ENCODE assay signal across 27 cellular contexts in genomic region chr4:74663631-74664030, GRCh38.
"Had no signal": no experiment of that assay in that cellular context is flagged by ENCODE, and none has a peak within 500 bp of the region (broad histone marks: within the 10 kb centered on the region; RNA-seq: fewer than 3 reads in every experiment).

No MANE protein-coding gene starts in this region.

- H3K36me3 ChIP-seq: ascending aorta, cardiac muscle cell, SJCRH30 had no signal

- H3K27me3 Mint-ChIP-seq: activated CD4-positive, alpha-beta T cell treated with anti-CD3 and anti-CD28 coated beads, Interleukin-2, amount 10 ng/mL, durations not matched to agents 7 days and 5 days; activated T-cell treated with anti-CD3 and anti-CD28 coated beads, Interleukin-2, amount 50 U/mL, for 24 hours had no signal

- H3K4me3 Mint-ChIP-seq: activated CD4-positive, alpha-beta T cell treated with anti-CD3 and anti-CD28 coated beads for 36 hours; activated CD4-positive, alpha-beta T cell treated with anti-CD3 and anti-CD28 coated beads, Interleukin-2, amount 10 ng/mL, durations not matched to agents 7 days and 5 days; activated CD8-positive, alpha-beta T cell treated with anti-CD3 and anti-CD28 coated beads, Interleukin-2, amount 10 ng/mL, durations not matched to agents 7 days and 5 days; activated naive CD4-positive, alpha-beta T cell treated with anti-CD3 and anti-CD28 coated beads, Interleukin-2, amount 50 U/mL, for 24 hours; activated naive CD8-positive, alpha-beta T cell treated with anti-CD3 and anti-CD28 coated beads, Interleukin-2, amount 10 ng/mL, durations not matched to agents 7 days and 5 days; activated T-cell treated with anti-CD3 and anti-CD28 coated beads, Interleukin-2, amount 50 U/mL, for 24 hours; T-helper 2 cell treated with Interferon-gamma antibody and Interleukin-4, amounts not matched to agents 5 μg/mL and 100 μg/mL, for 36 hours had no signal

- ATAC-seq: activated CD4-positive, alpha-beta T cell treated with anti-CD3 and anti-CD28 coated beads for 36 hours; activated CD4-positive, CD25-positive, alpha-beta regulatory T cell treated with anti-CD3 and anti-CD28 coated beads, Interleukin-2, amount 50 U/mL, for 24 hours; activated CD8-positive, alpha-beta T cell treated with anti-CD3 and anti-CD28 coated beads, Interleukin-2, amount 10 ng/mL, durations not matched to agents 7 days and 5 days; Panc1 had no signal

- H3K27ac ChIP-seq: ascending aorta, cardiac muscle cell, SJCRH30, SK-N-MC had no signal

- H3K27ac Mint-ChIP-seq: activated CD4-positive, alpha-beta T cell treated with anti-CD3 and anti-CD28 coated beads for 36 hours; activated CD4-positive, alpha-beta T cell treated with anti-CD3 and anti-CD28 coated beads, Interleukin-2, amount 10 ng/mL, durations not matched to agents 7 days and 5 days; activated CD8-positive, alpha-beta T cell treated with anti-CD3 and anti-CD28 coated beads, Interleukin-2, amount 10 ng/mL, durations not matched to agents 7 days and 5 days; activated naive CD4-positive, alpha-beta T cell treated with anti-CD3 and anti-CD28 coated beads, Interleukin-2, amount 50 U/mL, for 24 hours; activated naive CD8-positive, alpha-beta T cell treated with anti-CD3 and anti-CD28 coated beads, Interleukin-2, amount 10 ng/mL, durations not matched to agents 7 days and 5 days; activated T-cell treated with anti-CD3 and anti-CD28 coated beads, Interleukin-2, amount 50 U/mL, for 24 hours; activated T-helper 2 cell treated with anti-CD3 and anti-CD28 coated beads, Interferon-gamma antibody, Interleukin-2, Interleukin-4, amounts not matched to agents 10 μg/mL and 5 μg/mL and 100 μg/mL, durations not matched to agents 14 hours and 24 hours and 36 hours; T-helper 2 cell treated with Interferon-gamma antibody and Interleukin-4, amounts not matched to agents 5 μg/mL and 100 μg/mL, for 36 hours had no signal

- H3K9me3 ChIP-seq: ascending aorta, SJCRH30 had no signal

- H3K9me3 Mint-ChIP-seq: activated CD4-positive, alpha-beta T cell treated with anti-CD3 and anti-CD28 coated beads, Interleukin-2, amount 10 ng/mL, durations not matched to agents 7 days and 5 days; activated naive CD4-positive, alpha-beta T cell treated with anti-CD3 and anti-CD28 coated beads, Interleukin-2, amount 50 U/mL, for 24 hours; activated naive CD8-positive, alpha-beta T cell treated with anti-CD3 and anti-CD28 coated beads, Interleukin-2, amount 10 ng/mL, durations not matched to agents 7 days and 5 days; activated T-cell treated with anti-CD3 and anti-CD28 coated beads, Interleukin-2, amount 50 U/mL, for 24 hours; activated T-helper 2 cell treated with anti-CD3 and anti-CD28 coated beads, Interferon-gamma antibody, Interleukin-2, Interleukin-4, amounts not matched to agents 10 μg/mL and 5 μg/mL and 100 μg/mL, durations not matched to agents 14 hours and 24 hours and 36 hours; T-helper 2 cell treated with Interferon-gamma antibody and Interleukin-4, amounts not matched to agents 5 μg/mL and 100 μg/mL, for 36 hours had no signal

- DNase-seq: activated CD4-positive, alpha-beta T cell treated with anti-CD3 and anti-CD28 coated beads for 36 hours; activated CD4-positive, alpha-beta T cell treated with anti-CD3 and anti-CD28 coated beads, Interleukin-2, amount 10 ng/mL, durations not matched to agents 7 days and 5 days; activated CD4-positive, alpha-beta T cell treated with anti-CD3 and anti-CD28 coated beads, Interleukin-2, amount 50 U/mL, for 48 hours; activated CD8-positive, alpha-beta T cell treated with anti-CD3 and anti-CD28 coated beads, Interleukin-2, amount 10 ng/mL, durations not matched to agents 7 days and 5 days; activated gamma-delta T cell; activated naive CD4-positive, alpha-beta T cell treated with Interleukin-2 at 50 U/mL for 16 hours; activated naive CD8-positive, alpha-beta T cell treated with anti-CD3 and anti-CD28 coated beads, Interleukin-2, amount 10 ng/mL, durations not matched to agents 7 days and 5 days; activated T-cell treated with anti-CD3 and anti-CD28 coated beads, Interleukin-2, amount 50 U/mL, for 24 hours; amygdala; NCI-H1105; NCI-H1417 treated with DMSO at 0.1 percent for 48 hours; NCI-H187 treated with DMSO at 0.1 percent for 48 hours; NCI-H2081; NCI-H345; NCI-H526; NCI-H748 treated with DMSO at 0.1 percent for 48 hours; NK-92 treated with Interleukin-12 subunit alpha and Interleukin-12 subunit beta, amount 100 ng/mL, for 24 hours; SHP77; SJCRH30 had no signal

- H3K36me3 Mint-ChIP-seq: activated naive CD4-positive, alpha-beta T cell treated with anti-CD3 and anti-CD28 coated beads, Interleukin-2, amount 50 U/mL, for 24 hours; activated naive CD8-positive, alpha-beta T cell treated with anti-CD3 and anti-CD28 coated beads, Interleukin-2, amount 10 ng/mL, durations not matched to agents 7 days and 5 days had no signal

- H3K4me1 ChIP-seq: ascending aorta had no signal

- H3K4me3 ChIP-seq: ascending aorta, cardiac muscle cell, SJCRH30, SK-N-MC had no signal

- H3K27me3 ChIP-seq: ascending aorta, cardiac muscle cell, SJCRH30 had no signal

- H3K4me1 Mint-ChIP-seq: activated naive CD4-positive, alpha-beta T cell treated with anti-CD3 and anti-CD28 coated beads, Interleukin-2, amount 50 U/mL, for 24 hours; activated naive CD8-positive, alpha-beta T cell treated with anti-CD3 and anti-CD28 coated beads, Interleukin-2, amount 10 ng/mL, durations not matched to agents 7 days and 5 days had no signal
